ENCODE assay signal across 8 cellular contexts in the genomic region with DNA sequence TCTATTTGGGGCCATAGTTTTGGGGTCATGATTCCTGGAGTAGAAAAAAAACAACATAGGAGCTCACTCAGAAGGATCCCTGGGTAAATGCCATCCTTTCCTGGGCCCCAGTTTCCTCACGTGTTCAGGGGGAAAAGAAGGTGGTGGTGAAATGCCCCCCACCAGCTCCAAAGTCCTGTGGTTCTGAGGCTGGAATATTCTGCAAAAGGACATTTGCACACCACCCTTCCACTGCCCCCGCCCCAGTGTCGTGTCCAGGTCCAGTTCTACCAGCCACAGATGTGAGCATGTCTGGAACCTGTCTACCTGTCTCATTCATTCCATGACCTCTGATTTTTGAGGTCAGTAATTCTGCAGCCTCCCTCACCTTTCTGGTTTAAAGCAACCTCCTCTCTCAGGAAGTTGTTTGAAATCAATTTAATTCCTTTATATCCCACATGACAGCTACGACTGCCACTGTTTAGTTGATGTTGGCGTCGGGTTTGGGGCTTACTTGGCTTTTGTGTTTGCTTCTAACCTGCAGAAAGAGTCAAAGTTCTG.
DNase-seq lines count a peak whose midpoint lies in the region; ATAC-seq and TF ChIP-seq lines count a peak whose summit lies in the region.

No MANE protein-coding gene starts in this region.

- peak overlapping the region; percentile 71 for H3K9ac ChIP-seq in HCT116 (ENCODE audit: low read length)

- H3K27ac ChIP-seq in HCT116 (ENCODE audit: low read depth, low read length) (peak overlapping the region; percentile 32; the same call in 1 of the 2 replicates), hepatocyte (peak overlapping the region; percentile 95), skin epidermis (peak overlapping the region in 19 of 21 experiments; percentile 62 to 90 (median 80))

- peaks cover 73 to 100% of the 10 kb centered on the region in 2 experiments for H3K4me1 ChIP-seq in HCT116 (ENCODE audit: control insufficient read depth in 1 of 2, insufficient read depth in 2 of 2, low read length in 2 of 2)
- peaks cover 75% of the 10 kb centered on the region for H3K4me1 ChIP-seq in hepatocyte (ENCODE audit: insufficient read depth)

- no peaks in the 10 kb centered on the region for H3K27me3 Mint-ChIP-seq in activated CD4-positive, alpha-beta memory T cell treated with anti-CD3 and anti-CD28 coated beads for 36 hours

- H3K4me2 ChIP-seq in HCT116 (ENCODE audit: low read length): peak overlapping the region; percentile 70
- H3K4me2 ChIP-seq in hepatocyte: peak overlapping the region; percentile 65

- TF ChIP-seq RAD21 in HCT116 (IDR thresholded peaks at IDR 0.05; ENCODE audit: low read depth): no peak

- CTCF ChIA-PET in HCT116 (lab: Charles Lee) (no interaction called here), GM10248 (lab: Yijun Ruan, JAX) (no interaction called here)
- CTCF ChIA-PET in activated CD4-positive, alpha-beta memory T cell treated with anti-CD3 and anti-CD28 coated beads for 36 hours (lab: Charles Lee): interaction anchor here (1.0 to 2.1 kb wide), 3 partner anchors 13 to 32 kb away, joined by 3 to 6 read pairs (median 3); no protein-coding TSS in a partner anchor

- DNase-seq in HCT116 (ENCODE audit: low read depth, low spot score) (no peak), hepatocyte (ENCODE audit: low spot score) (no peak), cerebellum (ENCODE audit: low spot score) (no peak), NCI-H526 treated with DMSO at 0.1 percent for 48 hours (lab: John Stamatoyannopoulos, UW) (no peak), GM10248 (ENCODE audit: extremely low spot score) (no peak), SW480 (ENCODE audit: low spot score) (no peak)
- DNase-seq in activated CD4-positive, alpha-beta memory T cell treated with anti-CD3 and anti-CD28 coated beads for 36 hours: no peak

- RAD21 ChIA-PET in HCT116 (lab: Charles Lee; ENCODE audit: low non-redundant PET in 1 of 2, low total read pairs in 2 of 2, uncharacterized antibody in 2 of 2, unreplicated experiment in 2 of 2): no interaction called here

- H2AFZ ChIP-seq in HCT116 (ENCODE audit: low read depth, low read length, poor library complexity, severe bottlenecking): no peak overlapping the region
- H2AFZ ChIP-seq in hepatocyte: no peak overlapping the region

- no peak for TF ChIP-seq POLR2A in HCT116 (IDR thresholded peaks at IDR 0.05; ENCODE audit: borderline replicate concordance, extremely low read depth, insufficient read depth, insufficient read length)

- no TSS peak for BruUV-seq in HCT116 (replicated peaks; lab: Mats Ljungman, UMichigan)

- H3K27me3 ChIP-seq in HCT116 (ENCODE audit: insufficient read depth, low read length) (no peaks in the 10 kb centered on the region), hepatocyte (no peaks in the 10 kb centered on the region)

- peaks cover 85% of the 10 kb centered on the region for H3K4me1 Mint-ChIP-seq in activated CD4-positive, alpha-beta memory T cell treated with anti-CD3 and anti-CD28 coated beads for 36 hours (ENCODE audit: low read depth)

- H3K36me3 ChIP-seq in HCT116 (ENCODE audit: control insufficient read depth in 1 of 2, insufficient read depth in 2 of 2, low read length in 2 of 2) (no peaks in the 10 kb centered on the region), hepatocyte (replicated peaks; ENCODE audit: insufficient read depth, low read depth) (no peaks in the 10 kb centered on the region)

- peaks cover 4% of the 10 kb centered on the region for H3K36me3 Mint-ChIP-seq in activated CD4-positive, alpha-beta memory T cell treated with anti-CD3 and anti-CD28 coated beads for 36 hours

- H3K4me3 ChIP-seq in HCT116 (replicated peaks in 1 of 2; ENCODE audit: low read depth in 1 of 2, low read length in 2 of 2) (0 out of 4 replicates have a peak overlapping the region, but pooled peaks of 1 of the 2 experiments have one; percentile 5), hepatocyte (no peak overlapping the region), skin epidermis (no peak overlapping the region)

- no peaks in the 10 kb centered on the region for H3K9me3 ChIP-seq in HCT116 (ENCODE audit: control insufficient read depth in 1 of 2, insufficient read depth in 1 of 2, low read depth in 1 of 2, low read length in 2 of 2)
- no peaks in the 10 kb centered on the region for H3K9me3 ChIP-seq in hepatocyte (ENCODE audit: low read depth)

- H4K20me1 ChIP-seq in HCT116 (ENCODE audit: insufficient read depth) (no peaks in the 10 kb centered on the region), hepatocyte (ENCODE audit: insufficient read depth, poor library complexity, severe bottlenecking) (peaks cover 25% of the 10 kb centered on the region)

- WGBS in hepatocyte (ENCODE audit: low lambda C conversion rate, missing lambda C conversion rate): 67% methylated on average over 6 of the region's 6 CpGs

- no peak for ATAC-seq in HCT116

- TF ChIP-seq CTCF in HCT116 (IDR thresholded peaks at IDR 0.05 in 2 of 3, conservative IDR thresholded peaks at IDR 0.05 in 1 of 3; ENCODE audit: borderline replicate concordance in 1 of 3, insufficient read depth in 1 of 3, low read depth in 2 of 3, low read length in 2 of 3) (no peak), hepatocyte (IDR thresholded peaks at IDR 0.05; ENCODE audit: poor library complexity) (no peak), GM10248 (IDR thresholded peaks at IDR 0.05; ENCODE audit: control extremely low read depth, extremely low read depth, low read depth, missing control alignments) (no peak)

- H3K27ac Mint-ChIP-seq in activated CD4-positive, alpha-beta memory T cell treated with anti-CD3 and anti-CD28 coated beads for 36 hours: peak overlapping the region; percentile 85

- H3K9me3 Mint-ChIP-seq in activated CD4-positive, alpha-beta memory T cell treated with anti-CD3 and anti-CD28 coated beads for 36 hours: no peaks in the 10 kb centered on the region

- H3K9me2 ChIP-seq in HCT116 (ENCODE audit: insufficient read depth): no peaks in the 10 kb centered on the region
- H3K9me2 ChIP-seq in hepatocyte (replicated peaks; ENCODE audit: insufficient read depth): no peaks in the 10 kb centered on the region

- POLR2A ChIA-PET in HCT116 (lab: Charles Lee) (interaction anchor here (1.1 to 3.0 kb wide), 3 partner anchors 9 to 41 kb away, joined by 3 to 12 read pairs (median 6); no protein-coding TSS in a partner anchor), GM10248 (lab: Yijun Ruan, JAX) (no interaction called here)
- POLR2A ChIA-PET in activated CD4-positive, alpha-beta memory T cell treated with anti-CD3 and anti-CD28 coated beads for 36 hours (lab: Charles Lee): interaction anchor here (0.7 to 1.3 kb wide), 5 partner anchors 12 to 96 kb away, joined by 3 to 7 read pairs (median 3); no protein-coding TSS in a partner anchor

- peaks cover 87% of the 10 kb centered on the region for H3K79me2 ChIP-seq in HCT116 (ENCODE audit: insufficient read depth, low read length)
- H3K79me2 ChIP-seq in hepatocyte: peaks cover 82% of the 10 kb centered on the region

- intact Hi-C loops in HCT116 (cut with micrococcal nuclease): no loop called here
- intact Hi-C loops in activated CD4-positive, alpha-beta memory T cell treated with anti-CD3 and anti-CD28 coated beads for 36 hours (cut with micrococcal nuclease): no loop called here

- peak overlapping the region; percentile 36 for H3K4me3 Mint-ChIP-seq in activated CD4-positive, alpha-beta memory T cell treated with anti-CD3 and anti-CD28 coated beads for 36 hours

TF ChIP-seq in HCT116, 20 proteins besides CTCF, POLR2A, EP300 and RAD21 (continues in another document):
- TF ChIP-seq POLR2AphosphoS5 (IDR thresholded peaks at IDR 0.05; ENCODE audit: low read depth, low read length) (no peak), TCF7L2 (IDR thresholded peaks at IDR 0.05; ENCODE audit: borderline replicate concordance, extremely low read depth, insufficient read depth, insufficient read length) (no peak), SP1 (IDR thresholded peaks at IDR 0.05; ENCODE audit: low read depth) (no peak), ZFX (IDR thresholded peaks at IDR 0.05) (no peak), CEBPB (IDR thresholded peaks at IDR 0.05; ENCODE audit: low read depth) (no peak)
- TF ChIP-seq, protein P1, sequence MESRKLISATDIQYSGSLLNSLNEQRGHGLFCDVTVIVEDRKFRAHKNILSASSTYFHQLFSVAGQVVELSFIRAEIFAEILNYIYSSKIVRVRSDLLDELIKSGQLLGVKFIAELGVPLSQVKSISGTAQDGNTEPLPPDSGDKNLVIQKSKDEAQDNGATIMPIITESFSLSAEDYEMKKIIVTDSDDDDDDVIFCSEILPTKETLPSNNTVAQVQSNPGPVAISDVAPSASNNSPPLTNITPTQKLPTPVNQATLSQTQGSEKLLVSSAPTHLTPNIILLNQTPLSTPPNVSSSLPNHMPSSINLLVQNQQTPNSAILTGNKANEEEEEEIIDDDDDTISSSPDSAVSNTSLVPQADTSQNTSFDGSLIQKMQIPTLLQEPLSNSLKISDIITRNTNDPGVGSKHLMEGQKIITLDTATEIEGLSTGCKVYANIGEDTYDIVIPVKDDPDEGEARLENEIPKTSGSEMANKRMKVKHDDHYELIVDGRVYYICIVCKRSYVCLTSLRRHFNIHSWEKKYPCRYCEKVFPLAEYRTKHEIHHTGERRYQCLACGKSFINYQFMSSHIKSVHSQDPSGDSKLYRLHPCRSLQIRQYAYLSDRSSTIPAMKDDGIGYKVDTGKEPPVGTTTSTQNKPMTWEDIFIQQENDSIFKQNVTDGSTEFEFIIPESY (IDR thresholded peaks at IDR 0.05; ENCODE audit: extremely low read depth, insufficient replicate concordance, low read length): no peak

Comparison
In these comparisons a context has a peak if more than half of its experiments do, and no peak if none do; other contexts are left out.
1. H3K27ac ChIP-seq: peak in every context shown above with its lines; median percentile 95 in hepatocyte; 80 in skin epidermis; 32 in HCT116.